9 cellular contexts compared by ENCODE assay signal in genomic region chrX:3518870-3519269, GRCh38.
A peak's percentile ranks its signal among the peaks of the same experiment; 100 is the strongest.
DNase-seq lines count a peak whose midpoint lies in the region; ATAC-seq and TF ChIP-seq lines count a peak whose summit lies in the region.
"Had no signal": no experiment of that assay in that cellular context is flagged by ENCODE, and none has a peak within 500 bp of the region (broad histone marks: within the 10 kb centered on the region; RNA-seq: fewer than 3 reads in every experiment).

No MANE protein-coding gene starts in this region.

- peak overlapping the region; percentile 83 for H2BK120ac ChIP-seq in IMR-90 (ENCODE audit: low read depth, low read length)

- dilution Hi-C loops in IMR-90 (cut with HindIII; ENCODE audit: low sequenced_read_pairs, unreplicated experiment) = no loop called here

- WGBS in IMR-90 (ENCODE audit: extremely low coverage in 2 of 2, insufficient read length in 1 of 2), 2 experiments = no CpG with 5 or more reads among the region's 10 CpGs

- peak overlapping the region; percentile 59 for H4K91ac ChIP-seq in IMR-90 (ENCODE audit: insufficient read depth, low read depth, low read length)

- TF ChIP-seq POLR2A in IMR-90 (IDR thresholded peaks at IDR 0.05; ENCODE audit: low read depth, low read length) (no peak), erythroblast (IDR thresholded peaks at IDR 0.05; ENCODE audit: low read length) (no peak)

- H3K9me3 ChIP-seq in IMR-90 (ENCODE audit: control insufficient read depth, insufficient read depth, low read length) = no peaks in the 10 kb centered on the region
- H3K9me3 ChIP-seq: upper lobe of left lung had no signal

- H3K9ac ChIP-seq in IMR-90 (ENCODE audit: low read depth, low read length) = no peak overlapping the region

- H3K27ac ChIP-seq in IMR-90 (ENCODE audit: insufficient read depth, low read length) = peak overlapping the region; percentile 91
- H3K27ac ChIP-seq: upper lobe of left lung had no signal

- peak overlapping the region; percentile 50 for H2AK9ac ChIP-seq in IMR-90 (replicated peaks; ENCODE audit: low read depth, low read length, poor library complexity)

- H2AK5ac ChIP-seq in IMR-90 (ENCODE audit: low read depth, low read length) = 0 out of 2 replicates have a peak overlapping the region, but pooled peaks have one; percentile 86

- H3K4me2 ChIP-seq in IMR-90 (ENCODE audit: low read depth, low read length) = peak overlapping the region; percentile 53; the same call in 1 of the 2 replicates

- CTCF ChIA-PET in IMR-90 (lab: Yijun Ruan, JAX) = no interaction called here

- ATAC-seq in IMR-90 (ENCODE audit: low read depth) = peak; percentile 80
- no peak for ATAC-seq in HG03159 (IDR thresholded peaks at IDR 0.05; ENCODE audit: unreplicated experiment)
- ATAC-seq in HG03521 (IDR thresholded peaks at IDR 0.05; ENCODE audit: unreplicated experiment) = no peak

- H3K36me3 ChIP-seq in IMR-90 (ENCODE audit: control insufficient read depth, insufficient read depth, low read length) = no peaks in the 10 kb centered on the region
- H3K36me3 ChIP-seq: upper lobe of left lung had no signal

- H3K4me1 ChIP-seq in IMR-90 (ENCODE audit: control insufficient read depth, insufficient read depth, low read length) = peaks cover 8% of the 10 kb centered on the region
- H3K4me1 ChIP-seq: upper lobe of left lung had no signal

- no peak overlapping the region; the same call in 1 of the 2 replicates for H3K23ac ChIP-seq in IMR-90 (ENCODE audit: low read depth, low read length)

- H2BK20ac ChIP-seq in IMR-90 (ENCODE audit: low read depth, low read length) = peak overlapping the region; percentile 72

- H3K27me3 ChIP-seq in IMR-90 (ENCODE audit: control insufficient read depth, insufficient read depth, low read length) = no peaks in the 10 kb centered on the region
- H3K27me3 ChIP-seq: upper lobe of left lung had no signal

- POLR2A ChIA-PET in IMR-90 (lab: Charles Lee; ENCODE audit: unreplicated experiment) = interaction anchor here (0.8 kb wide), 1 partner anchor 30 kb away, joined by 3 read pairs; no protein-coding TSS in a partner anchor

- no peaks in the 10 kb centered on the region for H3K79me1 ChIP-seq in IMR-90 (ENCODE audit: low read depth in 1 of 2, low read length in 2 of 2)

- intact Hi-C loops in IMR-90 (cut with micrococcal nuclease) = no loop called here

- in situ Hi-C loops in ACHN (cut with HindIII; ENCODE audit: low pct_ligation_motif_present, low pct_unique_long_range_greater_than_20kb, low sequenced_read_pairs) = no loop called here
- in situ Hi-C loops in IMR-90 (cut with MboI; ENCODE audit: low sequenced_read_pairs) = no loop called here
- in situ Hi-C loops in astrocyte of the spinal cord (cut with HindIII; ENCODE audit: low sequenced_read_pairs) = no loop called here

- H4K20me1 ChIP-seq in IMR-90 (ENCODE audit: insufficient read depth, low read length) = no peaks in the 10 kb centered on the region

- H3K14ac ChIP-seq in IMR-90 (replicated peaks; ENCODE audit: low read depth, low read length) = peak overlapping the region; percentile 50; the same call in 1 of the 2 replicates

- H2BK15ac ChIP-seq in IMR-90 (ENCODE audit: low read depth, low read length) = peak overlapping the region; percentile 63; the same call in 1 of the 3 replicates

- peak overlapping the region; percentile 65; the same call in 1 of the 2 replicates for H3K56ac ChIP-seq in IMR-90 (ENCODE audit: extremely low read depth, insufficient read depth, low read length)

- peak overlapping the region; percentile 93 for H3K4ac ChIP-seq in IMR-90 (ENCODE audit: low read depth, low read length)

- DNase-seq in ACHN (peak; percentile 72), IMR-90 (peak; percentile 92), astrocyte of the spinal cord (ENCODE audit: low read depth, low spot score) (peak; percentile 89), kidney tubule cell (ENCODE audit: low spot score) (peak; percentile 54), erythroblast (lab: John Stamatoyannopoulos, UW) (no peak), NCI-H2107 treated with DMSO at 0.1 percent for 48 hours (lab: John Stamatoyannopoulos, UW; ENCODE audit: unreplicated experiment) (no peak)
- DNase-seq: upper lobe of left lung had no signal

- H3K18ac ChIP-seq in IMR-90 (ENCODE audit: low read depth, low read length) = peak overlapping the region; percentile 89; the same call in 1 of the 2 replicates

- TF ChIP-seq RAD21 in IMR-90 (IDR thresholded peaks at IDR 0.05; ENCODE audit: low read length) = no peak

- peak overlapping the region; percentile 23; the same call in 1 of the 2 replicates for H4K5ac ChIP-seq in IMR-90 (ENCODE audit: low read depth, low read length)

- no peak for TF ChIP-seq CTCF in IMR-90 (conservative IDR thresholded peaks at IDR 0.05; ENCODE audit: low read depth, low read length)
- no peak for TF ChIP-seq CTCF in astrocyte of the spinal cord (IDR thresholded peaks at IDR 0.05; ENCODE audit: low read depth, low read length)

- no peaks in the 10 kb centered on the region for H3K9me1 ChIP-seq in IMR-90 (ENCODE audit: insufficient read depth, low read length)

- H3K4me3 ChIP-seq in IMR-90 (ENCODE audit: insufficient read depth, low read depth, low read length) = no peak overlapping the region
- no peak overlapping the region for H3K4me3 ChIP-seq in astrocyte of the spinal cord (ENCODE audit: low read depth, low read length)
- H3K4me3 ChIP-seq: upper lobe of left lung had no signal

- no TSS peak for BruUV-seq in IMR-90 (replicated peaks; lab: Mats Ljungman, UMichigan)

- peak overlapping the region; percentile 67 for H2AFZ ChIP-seq in IMR-90 (replicated peaks; ENCODE audit: low read length, poor library complexity)

- H4K8ac ChIP-seq in IMR-90 (ENCODE audit: low read depth in 2 of 2, low read length in 2 of 2) = peak overlapping the region; percentile 74 to 78; a peak in 3 of 4 replicates

- H2BK5ac ChIP-seq in IMR-90 (ENCODE audit: low read depth, low read length, poor library complexity, severe bottlenecking) = peak overlapping the region; percentile 93

TF ChIP-seq in IMR-90, 13 proteins besides CTCF, POLR2A, EP300 and RAD21:
- TF ChIP-seq RFX5 (IDR thresholded peaks at IDR 0.05; ENCODE audit: low read depth, low read length) = no peak
- peak; percentile 71 for TF ChIP-seq FOS (IDR thresholded peaks at IDR 0.05; ENCODE audit: low read depth, low read length)
TF ChIP-seq in IMR-90: peak in this region for 1.

Comparison
In these comparisons a context has a peak if more than half of its experiments do, and no peak if none do; other contexts are left out.
1. DNase-seq: peak in ACHN (single experiment), IMR-90 (single experiment), astrocyte of the spinal cord (single experiment) and kidney tubule cell (single experiment); none in erythroblast (0 of 2) and NCI-H2107 treated with DMSO at 0.1 percent for 48 hours (single experiment).